Comparison of ENCODE assay signal across 8 cellular contexts in genomic region chr11:74592063-74592440, GRCh38. TPM values are rescaled to one million over a fixed set of nuclear protein-coding genes. Genes with fewer than 3 reads are reported as not detected.
DNase-seq lines count a peak whose midpoint lies in the region; ATAC-seq and TF ChIP-seq lines count a peak whose summit lies in the region.

No MANE protein-coding gene starts in this region.

- H3K4me1 Mint-ChIP-seq in CD4-positive, alpha-beta memory T cell: peaks cover 17 to 33% (median 26%) of the 10 kb centered on the region in 4 donors

- peak overlapping the region; percentile 6; the same call in 1 of the 3 replicates for H2BK15ac ChIP-seq in IMR-90 (ENCODE audit: low read depth, low read length)

- H3K23ac ChIP-seq in IMR-90 (ENCODE audit: low read depth, low read length): no peak overlapping the region

- no peak for TF ChIP-seq CTCF in IMR-90 (conservative IDR thresholded peaks at IDR 0.05; ENCODE audit: low read depth, low read length)
- no peak for TF ChIP-seq CTCF in choroid plexus epithelial cell (conservative IDR thresholded peaks at IDR 0.05; ENCODE audit: low read depth, low read length)
- TF ChIP-seq CTCF in mucosa of descending colon (IDR thresholded peaks at IDR 0.05): no peak

- H3K4me3 ChIP-seq in CD4-positive, alpha-beta memory T cell (ENCODE audit: low read length in 2 of 2): peak overlapping the region in 1 of 2 donors; percentile 98
- H3K4me3 ChIP-seq in IMR-90 (ENCODE audit: insufficient read depth, low read depth, low read length) (peak overlapping the region; percentile 65; the same call in 1 of the 2 replicates), choroid plexus epithelial cell (ENCODE audit: low read depth, low read length) (peak overlapping the region; percentile 96), mucosa of descending colon (peak overlapping the region; percentile 96)

- peak overlapping the region; percentile 17 for H3K9ac ChIP-seq in IMR-90 (ENCODE audit: low read depth, low read length)

- TF ChIP-seq RAD21 in IMR-90 (IDR thresholded peaks at IDR 0.05; ENCODE audit: low read length): no peak

- peak overlapping the region; percentile 79 for H3K4me2 ChIP-seq in IMR-90 (ENCODE audit: low read depth, low read length)

- H3K27ac Mint-ChIP-seq in CD4-positive, alpha-beta memory T cell: peak overlapping the region; percentile 93 to 99 (median 99)

- no peak for DNase-seq in CD4-positive, alpha-beta memory T cell
- peak; percentile 5 for DNase-seq in IMR-90
- DNase-seq in choroid plexus epithelial cell (ENCODE audit: low read depth): peak; percentile 22
- DNase-seq in mucosa of descending colon: no peak
- DNase-seq in stimulated activated CD4-positive, alpha-beta T cell treated with anti-CD3 and anti-CD28 coated beads, Interleukin-15, amount 100 ng/mL, for 24 hours: no peak
- no peak for DNase-seq in activated gamma-delta T cell treated with Interleukin-2 at 50 U/mL for 16 hours
- no peak for DNase-seq in mucosa of gallbladder (ENCODE audit: low spot score)

- peak overlapping the region; percentile 71 to 96 for H4K8ac ChIP-seq in IMR-90 (ENCODE audit: low read depth in 2 of 2, low read length in 2 of 2)

- peaks cover 22% of the 10 kb centered on the region for H3K4me1 ChIP-seq in CD4-positive, alpha-beta memory T cell (ENCODE audit: insufficient read depth, low read length)
- H3K4me1 ChIP-seq in IMR-90 (ENCODE audit: control insufficient read depth, insufficient read depth, low read length): no peaks in the 10 kb centered on the region
- peaks cover 11% of the 10 kb centered on the region for H3K4me1 ChIP-seq in mucosa of descending colon (ENCODE audit: low read depth)

- no peaks in the 10 kb centered on the region for H4K20me1 ChIP-seq in IMR-90 (ENCODE audit: insufficient read depth, low read length)

- H3K27me3 Mint-ChIP-seq in CD4-positive, alpha-beta memory T cell: no peaks in the 10 kb centered on the region

- H3K56ac ChIP-seq in IMR-90 (ENCODE audit: extremely low read depth, insufficient read depth, low read length): no peak overlapping the region

- H4K91ac ChIP-seq in IMR-90 (ENCODE audit: insufficient read depth, low read depth, low read length): no peak overlapping the region

- peaks cover 6 to 16% of the 10 kb centered on the region in 2 donors for H3K36me3 Mint-ChIP-seq in CD4-positive, alpha-beta memory T cell

- BruUV-seq in IMR-90 (replicated peaks; lab: Mats Ljungman, UMichigan): no TSS peak

- H3K9me1 ChIP-seq in IMR-90 (ENCODE audit: insufficient read depth, low read length): no peaks in the 10 kb centered on the region

- POLR2A ChIA-PET in CD4-positive, alpha-beta memory T cell (lab: Charles Lee; ENCODE audit: partially characterized antibody): interaction anchor here (0.9 to 2.9 kb wide), 6 partner anchors 10 to 715 kb away, joined by 4 to 48 read pairs (median 4); partner anchors contain the start of genes COA4, LIPT2, NEU3 and PAAF1
- POLR2A ChIA-PET in IMR-90 (lab: Charles Lee; ENCODE audit: unreplicated experiment): interaction anchor here (0.5 kb wide), 1 partner anchor 35 kb away, joined by 5 read pairs; no protein-coding TSS in a partner anchor

- H3K14ac ChIP-seq in IMR-90 (replicated peaks; ENCODE audit: low read depth, low read length): 0 out of 2 replicates have a peak overlapping the region, but pooled peaks have one; percentile 20

- intact Hi-C loops in CD4-positive, alpha-beta memory T cell (cut with micrococcal nuclease): loop anchor here (1.0 to 10.0 kb wide), 3 partner anchors 99 to 997 kb away; partner anchors contain the start of genes FAM168A, LIPT2 and PGM2L1
- intact Hi-C loops in IMR-90 (cut with micrococcal nuclease) (loop anchor here (5.0 kb wide), 1 partner anchor 135 kb away; no protein-coding TSS in a partner anchor), mucosa of descending colon (cut with DNase I, micrococcal nuclease) (no loop called here)

- H3K79me1 ChIP-seq in IMR-90 (ENCODE audit: low read depth in 1 of 2, low read length in 2 of 2): peaks cover 3 to 23% of the 10 kb centered on the region in 2 experiments; a peak in 2 of 4 replicates

- no peaks in the 10 kb centered on the region for H3K9me3 ChIP-seq in CD4-positive, alpha-beta memory T cell (ENCODE audit: control insufficient read depth in 1 of 2, low read length in 2 of 2)
- H3K9me3 ChIP-seq in IMR-90 (ENCODE audit: control insufficient read depth, insufficient read depth, low read length): no peaks in the 10 kb centered on the region
- H3K9me3 ChIP-seq in mucosa of descending colon: no peaks in the 10 kb centered on the region

- peak overlapping the region; percentile 55 for H4K5ac ChIP-seq in IMR-90 (ENCODE audit: low read depth, low read length)

- CTCF ChIA-PET in CD4-positive, alpha-beta memory T cell (lab: Charles Lee; ENCODE audit: partially characterized antibody): interaction anchor here (0.9 to 1.5 kb wide), 2 partner anchors 13 to 99 kb away, joined by 3 read pairs; no protein-coding TSS in a partner anchor
- CTCF ChIA-PET in IMR-90 (lab: Yijun Ruan, JAX): interaction anchor here (0.7 to 0.8 kb wide), 2 partner anchors 11 to 13 kb away, joined by 3 read pairs; no protein-coding TSS in a partner anchor

- dilution Hi-C loops in IMR-90 (cut with HindIII; ENCODE audit: low sequenced_read_pairs, unreplicated experiment): no loop called here

- no peak for TF ChIP-seq POLR2A in IMR-90 (IDR thresholded peaks at IDR 0.05; ENCODE audit: low read depth, low read length)

- 67% methylated on average over 1 of the region's 7 CpGs; no CpG with 5 or more reads in 1 of the 2 experiments for WGBS in IMR-90 (ENCODE audit: extremely low coverage in 2 of 2, insufficient read length in 1 of 2), 2 experiments

- peak overlapping the region; percentile 95 to 100 (median 98) for H3K4me3 Mint-ChIP-seq in CD4-positive, alpha-beta memory T cell

- H2BK5ac ChIP-seq in IMR-90 (ENCODE audit: low read depth, low read length, poor library complexity, severe bottlenecking): peak overlapping the region; percentile 37

- H2AK9ac ChIP-seq in IMR-90 (replicated peaks; ENCODE audit: low read depth, low read length, poor library complexity): no peak overlapping the region

- H2BK120ac ChIP-seq in IMR-90 (ENCODE audit: low read depth, low read length): no peak overlapping the region

- H3K9me3 Mint-ChIP-seq in CD4-positive, alpha-beta memory T cell: no peaks in the 10 kb centered on the region

- H3K27me3 ChIP-seq in CD4-positive, alpha-beta memory T cell (ENCODE audit: insufficient read depth, low read length): no peaks in the 10 kb centered on the region
- no peaks in the 10 kb centered on the region; the same call in none of the 2 replicates for H3K27me3 ChIP-seq in IMR-90 (ENCODE audit: control insufficient read depth, insufficient read depth, low read length)

- no peak overlapping the region for H3K18ac ChIP-seq in IMR-90 (ENCODE audit: low read depth, low read length)

- in situ Hi-C loops in IMR-90 (cut with MboI; ENCODE audit: low sequenced_read_pairs): no loop called here

- peak overlapping the region; percentile 87 for H3K27ac ChIP-seq in CD4-positive, alpha-beta memory T cell (ENCODE audit: low read depth, low read length)
- no peak overlapping the region for H3K27ac ChIP-seq in IMR-90 (ENCODE audit: insufficient read depth, low read length)

- no peak overlapping the region for H3K4ac ChIP-seq in IMR-90 (ENCODE audit: low read depth, low read length)

- ATAC-seq in IMR-90 (ENCODE audit: low read depth): peak; percentile 47
- peak; percentile 3 for ATAC-seq in mucosa of descending colon
- ATAC-seq in HG02642 (IDR thresholded peaks at IDR 0.05; ENCODE audit: poor library complexity, unreplicated experiment): no peak

- H2AK5ac ChIP-seq in IMR-90 (ENCODE audit: low read depth, low read length): no peak overlapping the region

- no peak overlapping the region for H2BK20ac ChIP-seq in IMR-90 (ENCODE audit: low read depth, low read length)

- H3K36me3 ChIP-seq in CD4-positive, alpha-beta memory T cell (ENCODE audit: insufficient read depth, low read length): no peaks in the 10 kb centered on the region
- H3K36me3 ChIP-seq in IMR-90 (ENCODE audit: control insufficient read depth, insufficient read depth, low read length) (no peaks in the 10 kb centered on the region), mucosa of descending colon (ENCODE audit: low read depth) (no peaks in the 10 kb centered on the region)

- peak overlapping the region; percentile 94 for H2AFZ ChIP-seq in IMR-90 (replicated peaks; ENCODE audit: low read length, poor library complexity)

TF ChIP-seq in IMR-90, 13 proteins besides CTCF, POLR2A, EP300 and RAD21:
- TF ChIP-seq CEBPB (IDR thresholded peaks at IDR 0.05; ENCODE audit: low read depth, low read length) (no peak), MAFK (IDR thresholded peaks at IDR 0.05; ENCODE audit: low read depth, low read length) (no peak), MXI1 (IDR thresholded peaks at IDR 0.05; ENCODE audit: borderline replicate concordance, low read depth, low read length) (no peak), CHD1 (IDR thresholded peaks at IDR 0.05; ENCODE audit: low read depth, low read length) (no peak), SMC3 (IDR thresholded peaks at IDR 0.05; ENCODE audit: low read depth, low read length) (no peak), NFE2L2 (IDR thresholded peaks at IDR 0.05; ENCODE audit: low read depth, low read length) (no peak), USF2 (IDR thresholded peaks at IDR 0.05; ENCODE audit: low read depth, low read length) (no peak), RFX5 (IDR thresholded peaks at IDR 0.05; ENCODE audit: low read depth, low read length) (no peak), RCOR1 (IDR thresholded peaks at IDR 0.05; ENCODE audit: insufficient replicate concordance, low read length) (no peak), MAZ (IDR thresholded peaks at IDR 0.05; ENCODE audit: borderline replicate concordance, low read depth, low read length) (no peak), FOS (IDR thresholded peaks at IDR 0.05; ENCODE audit: low read depth, low read length) (no peak)

RNA-seq across cellular contexts. Expression of gene POLD3, which starts 0.3 kb away (rescaled TPM):
- total RNA-seq in CD4-positive, alpha-beta memory T cell: 10 to 100 TPM; 15.0 to 16.8 TPM
- 10 to 100 TPM; 17.0 to 20.3 TPM for polyA plus RNA-seq in CD4-positive, alpha-beta memory T cell
- total RNA-seq in IMR-90 (2012; rRNA removed) (9.1 and 10.6 TPM in 2 replicates), mucosa of descending colon (10 to 100 TPM; 18.3 to 32.4 (median 20.6) TPM), mucosa of gallbladder (17.2 TPM)
- polyA plus RNA-seq in IMR-90 (2012; rRNA removed): 8.2 and 9.2 TPM in 2 replicates
- 2.0 and 2.2 TPM in 2 replicates for polyA plus RNA-seq in IMR-90 (2012; cell fraction: cytosol; rRNA removed)
- polyA plus RNA-seq in IMR-90 (2012; cell fraction: nucleus; rRNA removed; ENCODE audit: low replicate concordance): 2.6 and 12.8 TPM in 2 replicates

Comparison
In these comparisons a context has a peak if more than half of its experiments do, and no peak if none do; other contexts are left out.
1. DNase-seq: peak in IMR-90 (single experiment) and choroid plexus epithelial cell (single experiment); none in CD4-positive, alpha-beta memory T cell (0 of 5), mucosa of descending colon (0 of 3), stimulated activated CD4-positive, alpha-beta T cell treated with anti-CD3 and anti-CD28 coated beads, Interleukin-15, amount 100 ng/mL, for 24 hours (single experiment), activated gamma-delta T cell treated with Interleukin-2 at 50 U/mL for 16 hours (single experiment) and mucosa of gallbladder (single experiment).
2. intact Hi-C loops: an anchor here in CD4-positive, alpha-beta memory T cell (1.0 to 10.0 kb wide) and IMR-90 (5.0 kb wide); none called in mucosa of descending colon.